In the genomic region with DNA sequence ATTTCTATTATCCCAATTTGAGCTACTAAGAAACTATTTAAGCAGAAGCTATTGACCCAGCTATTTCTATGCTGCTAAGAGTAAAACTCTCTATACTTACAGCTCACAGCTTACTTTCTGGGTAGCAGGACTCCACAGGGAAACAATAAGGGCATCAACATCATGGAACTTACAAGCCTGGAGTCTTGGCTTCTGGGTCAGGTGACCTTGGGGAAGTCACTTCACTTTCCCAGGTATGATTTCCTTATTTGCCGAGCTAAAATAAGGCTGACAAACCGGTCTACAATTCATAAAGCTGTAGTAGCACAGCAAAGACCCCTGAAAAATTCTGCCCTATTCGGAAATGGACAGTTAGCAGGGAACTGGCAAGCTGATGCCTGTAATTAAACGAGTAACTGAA, we compare ENCODE assay signal across 26 cellular contexts.
A peak's percentile ranks its signal among the peaks of the same experiment; 100 is the strongest.
DNase-seq lines count a peak whose midpoint lies in the region; ATAC-seq, FAIRE-seq and TF ChIP-seq lines count a peak whose summit lies in the region.
"Had no signal": no experiment of that assay in that cellular context is flagged by ENCODE, and none has a peak within 500 bp of the region (broad histone marks: within the 10 kb centered on the region; RNA-seq: fewer than 3 reads in every experiment).

No MANE protein-coding gene starts in this region.

- H3K9me3 ChIP-seq in HCT116 (ENCODE audit: control insufficient read depth in 1 of 2, insufficient read depth in 1 of 2, low read depth in 1 of 2, low read length in 2 of 2) (no peaks in the 10 kb centered on the region), K562 (replicated peaks; ENCODE audit: control insufficient read depth, insufficient read depth, low read depth, low read length) (peaks cover 4% of the 10 kb centered on the region; the same call in 1 of the 2 replicates), WERI-Rb-1 (ENCODE audit: severe bottlenecking) (no peaks in the 10 kb centered on the region)
- H3K9me3 ChIP-seq: BLaER1, breast epithelium, tibial artery had no signal

- in situ Hi-C loops in K562 (cut with MboI): no loop called here

- H3K27ac ChIP-seq in HCT116 (ENCODE audit: low read depth, low read length) (no peak overlapping the region), K562 (ENCODE audit: extremely low read depth, low read depth, low read length) (0 out of 3 replicates have a peak overlapping the region, but pooled peaks have one; percentile 9), WERI-Rb-1 (no peak overlapping the region)
- H3K27ac ChIP-seq: BLaER1, tibial artery had no signal

- no peak for TF ChIP-seq CTCF in HCT116 (IDR thresholded peaks at IDR 0.05 in 2 of 3, conservative IDR thresholded peaks at IDR 0.05 in 1 of 3; ENCODE audit: borderline replicate concordance in 1 of 3, insufficient read depth in 1 of 3, low read depth in 2 of 3, low read length in 2 of 3)
- TF ChIP-seq CTCF in K562 (IDR thresholded peaks at IDR 0.05 in 2 of 3, conservative IDR thresholded peaks at IDR 0.05 in 1 of 3; ENCODE audit: insufficient read depth in 2 of 3, low read depth in 1 of 3, low read length in 3 of 3): no peak
- no peak for TF ChIP-seq CTCF in WERI-Rb-1 (IDR thresholded peaks at IDR 0.05; ENCODE audit: low read depth, low read length)

- H2AFZ ChIP-seq in HCT116 (ENCODE audit: low read depth, low read length, poor library complexity, severe bottlenecking) (no peak overlapping the region), K562 (ENCODE audit: low read depth, low read length) (peak overlapping the region; percentile 82; the same call in 1 of the 2 replicates)

- TF ChIP-seq EP300 in K562 (IDR thresholded peaks at IDR 0.05; ENCODE audit: low read length): no peak

- H3K9me2 ChIP-seq in HCT116 (ENCODE audit: insufficient read depth): no peaks in the 10 kb centered on the region

- intact Hi-C loops in HCT116 (cut with micrococcal nuclease): loop anchor here (5.0 kb wide), 1 partner anchor 275 kb away; no protein-coding TSS in a partner anchor
- intact Hi-C loops in K562 (cut with micrococcal nuclease): loop anchor here (5.0 kb wide), 2 partner anchors 220 to 265 kb away; no protein-coding TSS in a partner anchor

- H3K4me3 ChIP-seq in HCT116 (replicated peaks in 1 of 2; ENCODE audit: low read depth in 1 of 2, low read length in 2 of 2) (no peak overlapping the region), K562 (no peak overlapping the region), WERI-Rb-1 (ENCODE audit: low read depth, low read length) (no peak overlapping the region)
- H3K4me3 ChIP-seq: BLaER1, tibial artery had no signal

- no peaks in the 10 kb centered on the region for H3K79me2 ChIP-seq in HCT116 (ENCODE audit: insufficient read depth, low read length)
- no peaks in the 10 kb centered on the region for H3K79me2 ChIP-seq in K562 (ENCODE audit: control insufficient read depth, insufficient read depth, low read length)

- POLR2A ChIA-PET in HCT116 (lab: Charles Lee) (no interaction called here), K562 (lab: Yijun Ruan, JAX) (interaction anchor here (0.7 to 1.8 kb wide), 3 partner anchors 9 to 230 kb away, joined by 3 to 4 read pairs (median 3); no protein-coding TSS in a partner anchor)

- no peaks in the 10 kb centered on the region for H3K9me1 ChIP-seq in K562 (ENCODE audit: control insufficient read depth, insufficient read depth, low read length)

- H3K9ac ChIP-seq in HCT116 (ENCODE audit: low read length) (no peak overlapping the region), K562 (ENCODE audit: insufficient read depth in 1 of 2, low read depth in 2 of 2, low read length in 2 of 2) (no peak overlapping the region)
- H3K9ac ChIP-seq: BLaER1 had no signal

- WGBS in K562 (ENCODE audit: insufficient coverage, low coverage, missing lambda C conversion rate): 74% methylated on average over 4 of the region's 4 CpGs

- ATAC-seq in HCT116 (no peak), K562 (no peak)

- BruUV-seq in HCT116 (replicated peaks; lab: Mats Ljungman, UMichigan) (no TSS peak), K562 (replicated peaks; lab: Mats Ljungman, UMichigan) (no TSS peak)

- H3K27me3 ChIP-seq in HCT116 (ENCODE audit: insufficient read depth, low read length) (no peaks in the 10 kb centered on the region), K562 (ENCODE audit: control insufficient read depth in 2 of 2, insufficient read depth in 2 of 2, low read length in 2 of 2) (no peaks in the 10 kb centered on the region), WERI-Rb-1 (ENCODE audit: insufficient read depth, low read depth, severe bottlenecking) (peaks cover 7% of the 10 kb centered on the region)
- H3K27me3 ChIP-seq: breast epithelium, tibial artery had no signal

- peaks cover 17 to 28% of the 10 kb centered on the region in 2 experiments; a peak in 3 of 4 replicates for H3K4me1 ChIP-seq in HCT116 (ENCODE audit: control insufficient read depth in 1 of 2, insufficient read depth in 2 of 2, low read length in 2 of 2)
- peaks cover 11 to 41% of the 10 kb centered on the region in 2 experiments for H3K4me1 ChIP-seq in K562 (replicated peaks in 1 of 2; ENCODE audit: control insufficient read depth in 2 of 2, insufficient read depth in 2 of 2, low read length in 2 of 2)

- no peak for DNase-seq in HCT116 (ENCODE audit: low read depth, low spot score)
- no peak for DNase-seq in K562 (ENCODE audit: extremely low read depth in 1 of 4, low spot score in 3 of 4)
- peak; percentile 10 for DNase-seq in kidney tubule cell (ENCODE audit: low spot score)
- peak; percentile 21 for DNase-seq in retina
- no peak for DNase-seq in NCI-H1092 (lab: John Stamatoyannopoulos, UW)
- no peak for DNase-seq in WERI-Rb-1
- DNase-seq in SHP77 (lab: John Stamatoyannopoulos, UW): no peak
- no peak for DNase-seq in GM12891 (ENCODE audit: insufficient read length, low spot score)
- DNase-seq: ACHN; activated CD4-positive, alpha-beta T cell treated with anti-CD3 and anti-CD28 coated beads, Interleukin-2, amount 10 ng/mL, durations not matched to agents 7 days and 5 days; activated naive CD4-positive, alpha-beta T cell treated with anti-CD3 and anti-CD28 coated beads, Interleukin-2, amount 10 ng/mL, durations not matched to agents 7 days and 5 days; amniotic stem cell; DND-41; HFFc6; mesenchymal stem cell; NCI-H1092 treated with DMSO at 0.1 percent for 48 hours; NCI-H187 treated with DMSO at 0.1 percent for 48 hours; NCI-H526 treated with DMSO at 0.1 percent for 48 hours; SIG-M5; stimulated activated CD4-positive, alpha-beta T cell treated with anti-CD3 and anti-CD28 coated beads, Interleukin-1b, Interleukin-23, amount 100 ng/mL, for 48 hours; stimulated activated CD8-positive, alpha-beta memory T cell treated with anti-CD3 and anti-CD28 coated beads, Interleukin-4, amount 100 ng/mL, for 48 hours; SW 1271; T-helper 9 cell; tibial artery had no signal

- no peaks in the 10 kb centered on the region for H3K36me3 ChIP-seq in HCT116 (ENCODE audit: control insufficient read depth in 1 of 2, insufficient read depth in 2 of 2, low read length in 2 of 2)
- no peaks in the 10 kb centered on the region for H3K36me3 ChIP-seq in K562 (ENCODE audit: control insufficient read depth, insufficient read depth, low read length)
- no peaks in the 10 kb centered on the region for H3K36me3 ChIP-seq in WERI-Rb-1
- H3K36me3 ChIP-seq: BLaER1, breast epithelium, tibial artery had no signal

- H3K4me2 ChIP-seq in HCT116 (ENCODE audit: low read length): peak overlapping the region; percentile 64; the same call in 1 of the 2 replicates
- H3K4me2 ChIP-seq in K562 (ENCODE audit: insufficient read depth, low read length): no peak overlapping the region
- H3K4me2 ChIP-seq: BLaER1 had no signal

- no peak for TF ChIP-seq RAD21 in HCT116 (IDR thresholded peaks at IDR 0.05; ENCODE audit: low read depth)
- no peak for TF ChIP-seq RAD21 in K562 (CRISPR knock-in tag; conservative IDR thresholded peaks at IDR 0.05 in 1 of 2, IDR thresholded peaks at IDR 0.05 in 1 of 2)

- no peaks in the 10 kb centered on the region for H4K20me1 ChIP-seq in HCT116 (ENCODE audit: insufficient read depth)
- H4K20me1 ChIP-seq in K562 (replicated peaks; ENCODE audit: control insufficient read depth, insufficient read depth, low read length): no peaks in the 10 kb centered on the region
- H4K20me1 ChIP-seq: BLaER1 had no signal

- FAIRE-seq in K562 (lab: Jason Lieb, UNC) (no peak), GM12891 (lab: Jason Lieb, UNC) (no peak)

- TF ChIP-seq POLR2A in HCT116 (IDR thresholded peaks at IDR 0.05; ENCODE audit: borderline replicate concordance, extremely low read depth, insufficient read depth, insufficient read length) (no peak), K562 (conservative IDR thresholded peaks at IDR 0.05) (no peak), GM12891 (IDR thresholded peaks at IDR 0.05; ENCODE audit: low read depth, low read length) (no peak)

- CTCF ChIA-PET in HCT116 (lab: Charles Lee): interaction anchor here (1.5 kb wide), 1 partner anchor 275 kb away, joined by 5 read pairs; no protein-coding TSS in a partner anchor
- CTCF ChIA-PET in K562 (lab: Yijun Ruan, JAX; ENCODE audit: low intra/inter-chr PET ratio): no interaction called here

- RAD21 ChIA-PET in HCT116 (lab: Charles Lee; ENCODE audit: low non-redundant PET in 1 of 2, low total read pairs in 2 of 2, uncharacterized antibody in 2 of 2, unreplicated experiment in 2 of 2): interaction anchor here in 1 of 2 experiments (0.7 kb wide), 1 partner anchor 275 kb away, joined by 4 read pairs; no protein-coding TSS in a partner anchor

TF ChIP-seq in HCT116, 20 proteins besides CTCF, POLR2A, EP300 and RAD21 (continues in another document):
- no peak for TF ChIP-seq SRF (IDR thresholded peaks at IDR 0.05; ENCODE audit: low read depth)

TF ChIP-seq in K562, 482 proteins besides CTCF, POLR2A, EP300 and RAD21 (continues in another document):
- no peak for TF ChIP-seq NCOA4 (IDR thresholded peaks at IDR 0.05; ENCODE audit: partially characterized antibody)
- no peak for TF ChIP-seq L3MBTL2 (IDR thresholded peaks at IDR 0.05)
- no peak for TF ChIP-seq MEIS2 (IDR thresholded peaks at IDR 0.05; ENCODE audit: partially characterized antibody)
- no peak for TF ChIP-seq ETV6 (IDR thresholded peaks at IDR 0.05; ENCODE audit: borderline replicate concordance in 1 of 2, low read depth in 2 of 2, low read length in 1 of 2)
- no peak for TF ChIP-seq ETV6 (CRISPR knock-in tag; IDR thresholded peaks at IDR 0.05; ENCODE audit: borderline replicate concordance)
- TF ChIP-seq TEAD1 (CRISPR knock-in tag; IDR thresholded peaks at IDR 0.05): no peak
- TF ChIP-seq E2F3 (CRISPR knock-in tag; IDR thresholded peaks at IDR 0.05): no peak

TF ChIP-seq in GM12891, 5 proteins besides CTCF, POLR2A, EP300 and RAD21:
- TF ChIP-seq PAX5 (IDR thresholded peaks at IDR 0.05; ENCODE audit: insufficient read depth, low read length, severe bottlenecking) (no peak), POU2F2 (IDR thresholded peaks at IDR 0.05; ENCODE audit: low read depth, low read length) (no peak), POLR2AphosphoS5 (IDR thresholded peaks at IDR 0.05; ENCODE audit: low read depth, low read length) (no peak), TAF1 (IDR thresholded peaks at IDR 0.05; ENCODE audit: low read depth, low read length) (no peak), SPI1 (IDR thresholded peaks at IDR 0.05; ENCODE audit: low read depth, low read length) (no peak)

Comparison
In these comparisons a context has a peak if more than half of its experiments do, and no peak if none do; other contexts are left out.
1. DNase-seq: peak in kidney tubule cell (single experiment) and retina (single experiment); none in HCT116 (single experiment), K562 (0 of 4), NCI-H1092 (single experiment), WERI-Rb-1 (single experiment), SHP77 (0 of 2) and GM12891 (single experiment).